Comparison of ENCODE assay signal across 21 cellular contexts in the genomic region with DNA sequence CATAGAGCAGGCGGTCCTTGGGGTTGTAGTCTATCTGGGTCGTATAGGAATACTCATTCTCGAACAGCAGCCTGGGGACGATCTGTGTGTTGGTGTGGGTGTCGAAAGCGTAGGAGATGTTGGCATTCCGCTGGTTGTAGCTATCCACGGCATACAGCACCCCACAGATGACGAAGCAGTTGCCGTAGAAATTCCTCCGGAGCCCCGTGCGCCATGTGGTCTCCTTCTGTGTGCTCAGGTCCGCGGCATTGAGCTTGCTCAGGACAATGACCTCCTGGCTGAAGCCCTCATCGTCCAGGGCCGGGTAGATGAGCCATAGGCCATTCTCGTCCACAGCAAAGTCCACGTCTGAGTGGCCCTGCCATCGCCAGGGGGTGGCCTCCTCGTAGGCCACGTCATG. TPM values are rescaled to one million over a fixed set of nuclear protein-coding genes. Genes with fewer than 3 reads are reported as not detected.
DNase-seq lines count a peak whose midpoint lies in the region; ATAC-seq, FAIRE-seq and TF ChIP-seq lines count a peak whose summit lies in the region.
"Had no signal": no experiment of that assay in that cellular context is flagged by ENCODE, and none has a peak within 500 bp of the region (broad histone marks: within the 10 kb centered on the region; RNA-seq: fewer than 3 reads in every experiment).

No MANE protein-coding gene starts in this region.

- H3K4ac ChIP-seq in H9 (ENCODE audit: low read depth, low read length), result no peak overlapping the region

- H2BK12ac ChIP-seq in H9 (ENCODE audit: insufficient read length, low read depth, low read length), result no peak overlapping the region

- H4K20me1 ChIP-seq in H9 (ENCODE audit: control insufficient read depth, insufficient read depth, insufficient read length), result no peaks in the 10 kb centered on the region
- no peaks in the 10 kb centered on the region for H4K20me1 ChIP-seq in K562 (replicated peaks; ENCODE audit: control insufficient read depth, insufficient read depth, low read length)

- no peak overlapping the region for H2BK20ac ChIP-seq in H9 (ENCODE audit: low read depth, low read length, poor library complexity, severe bottlenecking)

- H3K9me3 Mint-ChIP-seq in H9, result peaks cover 7 to 8% of the 10 kb centered on the region in 2 experiments

- intact Hi-C loops in K562 (cut with micrococcal nuclease), result no loop called here

- no peak overlapping the region for H3K56ac ChIP-seq in H9 (ENCODE audit: insufficient read length, low read depth, low read length)

- no peak overlapping the region for H2BK120ac ChIP-seq in H9 (ENCODE audit: low read depth, low read length, poor library complexity, severe bottlenecking)

- DNase-seq in H9, result no peak
- no peak for DNase-seq in K562 (ENCODE audit: extremely low read depth in 1 of 4, low spot score in 3 of 4)
- peak; percentile 16 for DNase-seq in middle frontal gyrus (ENCODE audit: extremely low spot score, low spot score)
- no peak for DNase-seq in AG20443 (ENCODE audit: low spot score)
- DNase-seq in dermis blood vessel endothelial cell, result no peak
- no peak for DNase-seq in activated CD8-positive, alpha-beta memory T cell treated with anti-CD3 and anti-CD28 coated beads, Interleukin-2, amount 50 U/mL, for 48 hours
- DNase-seq: BE2C; CD4-positive, alpha-beta T cell; CD8-positive, alpha-beta memory T cell; DMS 273 treated with DMSO at 0.1 percent for 48 hours; DMS79; EL; GDM1; GM23248; HFFc6 had no signal

- POLR2A ChIA-PET in K562 (lab: Yijun Ruan, JAX), result interaction anchor here (0.7 to 1.6 kb wide), 3 partner anchors 20 to 217 kb away, joined by 4 to 5 read pairs (median 4); no protein-coding TSS in a partner anchor

- no peak overlapping the region for H4K5ac ChIP-seq in H9 (ENCODE audit: insufficient read length, low read depth, low read length)

- peaks cover 5% of the 10 kb centered on the region for H3K27me3 Mint-ChIP-seq in H9 (ENCODE audit: low read depth)
- H3K27me3 Mint-ChIP-seq: CD4-positive, alpha-beta T cell had no signal

- in situ Hi-C loops in K562 (cut with MboI), result no loop called here

- H3K9ac ChIP-seq in H9 (ENCODE audit: extremely low read depth, insufficient read length, low read length) (no peak overlapping the region), K562 (ENCODE audit: insufficient read depth in 1 of 2, low read depth in 2 of 2, low read length in 2 of 2) (peak overlapping the region in 1 of 2 experiments; percentile 5; a peak in 1 of 4 replicates)
- H3K9ac ChIP-seq: BLaER1 treated with 17β-estradiol and CSF1 and Interleukin-3, amounts not matched to agents 10 nM and 100 nM; GM23248 had no signal

- FAIRE-seq in K562 (lab: Jason Lieb, UNC), result no peak
- FAIRE-seq: D721Med, GM12878, GM19239 had no signal

- no peaks in the 10 kb centered on the region for H3K36me3 ChIP-seq in K562 (ENCODE audit: control insufficient read depth, insufficient read depth, low read length)
- H3K36me3 ChIP-seq: BE2C, HAP-1 had no signal

- H3K4me1 ChIP-seq in H9 (ENCODE audit: insufficient read depth, low read length) (no peaks in the 10 kb centered on the region), K562 (replicated peaks in 1 of 2; ENCODE audit: control insufficient read depth in 2 of 2, insufficient read depth in 2 of 2, low read length in 2 of 2) (peaks cover 0 to 8% of the 10 kb centered on the region in 2 experiments; a peak in 2 of 5 replicates)
- H3K4me1 ChIP-seq: BE2C, HAP-1 had no signal

- no peak overlapping the region for H2AK5ac ChIP-seq in H9 (ENCODE audit: insufficient read length, low read length)

- H3K18ac ChIP-seq in H9 (ENCODE audit: insufficient read length, low read depth, low read length), result no peak overlapping the region

- H2BK5ac ChIP-seq in H9 (ENCODE audit: insufficient read length, low read length), result no peak overlapping the region

- H4K8ac ChIP-seq in H9 (replicated peaks; ENCODE audit: insufficient read length, low read depth, low read length), result peak overlapping the region; percentile 35

- TF ChIP-seq EP300 in K562 (IDR thresholded peaks at IDR 0.05; ENCODE audit: low read length), result no peak

- no peak overlapping the region for H3T11ph ChIP-seq in H9 (ENCODE audit: low read length)

- WGBS in H9 (ENCODE audit: extremely low coverage, insufficient read length, low lambda C conversion rate), result no CpG with 5 or more reads among the region's 22 CpGs
- WGBS in K562 (ENCODE audit: insufficient coverage, low coverage, missing lambda C conversion rate), result 19% methylated on average over 22 of the region's 22 CpGs

- no peak for TF ChIP-seq CTCF in H9 (conservative IDR thresholded peaks at IDR 0.05)
- no peak for TF ChIP-seq CTCF in K562 (IDR thresholded peaks at IDR 0.05 in 2 of 3, conservative IDR thresholded peaks at IDR 0.05 in 1 of 3; ENCODE audit: insufficient read depth in 2 of 3, low read depth in 1 of 3, low read length in 3 of 3)

- H3K79me1 ChIP-seq in H9 (ENCODE audit: insufficient read depth, low read depth, low read length, poor library complexity, severe bottlenecking), result no peaks in the 10 kb centered on the region

- peak; percentile 29; the same call in 2 of the 3 replicates for ATAC-seq in K562
- ATAC-seq: GM12878 had no signal

- H3K4me2 ChIP-seq in H9 (ENCODE audit: insufficient read depth, insufficient read length, low read length), result no peak overlapping the region
- H3K4me2 ChIP-seq in K562 (ENCODE audit: insufficient read depth, low read length), result peak overlapping the region; percentile 26; the same call in 1 of the 2 replicates
- H3K4me2 ChIP-seq: BLaER1 treated with 17β-estradiol and CSF1 and Interleukin-3, amounts not matched to agents 10 nM and 100 nM had no signal

- H2AFZ ChIP-seq in H9 (ENCODE audit: low read length) (no peak overlapping the region), K562 (ENCODE audit: low read depth, low read length) (peak overlapping the region; percentile 46)
- H2AFZ ChIP-seq: GM23248 had no signal

- H3K4me1 Mint-ChIP-seq in H9, result no peaks in the 10 kb centered on the region
- H3K4me1 Mint-ChIP-seq: CD8-positive, alpha-beta memory T cell had no signal

- CTCF ChIA-PET in K562 (lab: Yijun Ruan, JAX; ENCODE audit: low intra/inter-chr PET ratio), result no interaction called here

- H3K27ac Mint-ChIP-seq in H9, result peak overlapping the region in 1 of 3 experiments; percentile 72; a peak in 1 of 7 replicates
- H3K27ac Mint-ChIP-seq: CD14-positive monocyte; CD4-positive, alpha-beta T cell; CD8-positive, alpha-beta memory T cell; HFFc6 had no signal

- H3K4me3 ChIP-seq in K562, result no peak overlapping the region
- H3K4me3 ChIP-seq: BLaER1 treated with 17β-estradiol and CSF1 and Interleukin-3, amounts not matched to agents 10 nM and 100 nM; GM12878; GM23248; HAP-1 had no signal

- peak overlapping the region; percentile 37; the same call in 1 of the 2 replicates for H3K14ac ChIP-seq in H9 (ENCODE audit: insufficient read depth, low read length)

- peaks cover 10% of the 10 kb centered on the region for H3K9me3 ChIP-seq in H9 (ENCODE audit: control insufficient read depth, low read depth, low read length)
- H3K9me3 ChIP-seq in K562 (replicated peaks; ENCODE audit: control insufficient read depth, insufficient read depth, low read depth, low read length), result no peaks in the 10 kb centered on the region
- H3K9me3 ChIP-seq: BE2C, HAP-1 had no signal

- peaks cover 2 to 9% (median 7%) of the 10 kb centered on the region in 3 experiments; a peak in 5 of 7 replicates for H3K36me3 Mint-ChIP-seq in H9 (ENCODE audit: insufficient read depth in 1 of 3, low read depth in 3 of 3)
- H3K36me3 Mint-ChIP-seq: CD8-positive, alpha-beta memory T cell had no signal

- H3K27ac ChIP-seq in H9 (ENCODE audit: insufficient read length, low read depth, low read length), result no peak overlapping the region
- no peak overlapping the region for H3K27ac ChIP-seq in K562 (ENCODE audit: extremely low read depth, low read depth, low read length)
- H3K27ac ChIP-seq: BLaER1 treated with 17β-estradiol and CSF1 and Interleukin-3, amounts not matched to agents 10 nM and 100 nM; GM23248 had no signal

- no TSS peak for BruUV-seq in K562 (replicated peaks; lab: Mats Ljungman, UMichigan)

- no peak overlapping the region for H2BK15ac ChIP-seq in H9 (ENCODE audit: low read depth, low read length)

- H3K23me2 ChIP-seq in H9 (ENCODE audit: insufficient read length, low read depth, low read length, poor library complexity, severe bottlenecking), result no peaks in the 10 kb centered on the region

- no peaks in the 10 kb centered on the region for H3K9me1 ChIP-seq in K562 (ENCODE audit: control insufficient read depth, insufficient read depth, low read length)

- H3K23ac ChIP-seq in H9 (ENCODE audit: insufficient read length, low read depth, low read length), result no peak overlapping the region

- no peaks in the 10 kb centered on the region for H3K79me2 ChIP-seq in H9 (ENCODE audit: insufficient read depth, low read length)
- no peaks in the 10 kb centered on the region for H3K79me2 ChIP-seq in K562 (ENCODE audit: control insufficient read depth, insufficient read depth, low read length)

- no peak for TF ChIP-seq RAD21 in K562 (CRISPR knock-in tag; conservative IDR thresholded peaks at IDR 0.05 in 1 of 2, IDR thresholded peaks at IDR 0.05 in 1 of 2)

- no peak overlapping the region for H3K4me3 Mint-ChIP-seq in H9
- H3K4me3 Mint-ChIP-seq: CD14-positive monocyte; CD4-positive, alpha-beta T cell; CD8-positive, alpha-beta memory T cell; HFFc6 had no signal

- H4K91ac ChIP-seq in H9 (ENCODE audit: insufficient read length, low read depth, low read length), result no peak overlapping the region

- TF ChIP-seq POLR2A in K562 (conservative IDR thresholded peaks at IDR 0.05), result no peak

- H3K27me3 ChIP-seq in H9 (ENCODE audit: insufficient read depth, low read length), result no peaks in the 10 kb centered on the region
- peaks cover 9 to 66% of the 10 kb centered on the region in 2 experiments for H3K27me3 ChIP-seq in K562 (ENCODE audit: control insufficient read depth in 2 of 2, insufficient read depth in 2 of 2, low read length in 2 of 2)
- H3K27me3 ChIP-seq: BE2C had no signal

RNA-seq across cellular contexts. Expression of a gene that starts 39.9 kb away (rescaled TPM):
- total RNA-seq in H9 (2021) (1.3 and 1.4 TPM in 2 replicates), K562 (2014; rRNA removed) (not detected in 2 replicates), K562 (2014; rRNA removed; fragmentation: Illumina TruSeq; extraction: Trizol) (not detected in 2 replicates), K562 (2015; rRNA removed; fragmentation: Illumina TruSeq; extraction: Trizol) (not detected in 2 replicates), K562 (2021) (not detected in 2 replicates), dermis blood vessel endothelial cell (0.14 and 0.17 TPM in 2 replicates)
- not detected in 2 replicates for total RNA-seq in K562 (2011; cell fraction: chromatin; rRNA removed; ENCODE audit: low replicate concordance)
- not detected in 2 replicates for total RNA-seq in K562 (2011; cell fraction: nucleolus; rRNA removed)
- not detected in 2 replicates for total RNA-seq in K562 (2011; cell fraction: nucleoplasm; rRNA removed)
- polyA plus RNA-seq in K562 (2011; rRNA removed) (not detected in 2 replicates), K562 (2014; fragmentation: Illumina TruSeq; extraction: Trizol) (not detected in 2 replicates), K562 (2014; fragmentation: Nextera tagmentation; extraction: Ambion mirVana) (not detected), K562 (2014; rRNA removed) (not detected in 2 replicates)
- polyA plus RNA-seq in K562 (2011; cell fraction: cytosol; rRNA removed), result not detected in 2 replicates
- polyA plus RNA-seq in K562 (2011; cell fraction: nucleus; rRNA removed), result not detected in 2 replicates
- polyA plus RNA-seq in K562 (2012), result not detected in 2 replicates
- not detected in 2 replicates for polyA minus RNA-seq in K562 (2011; rRNA and poly(A)+ RNA removed)
- not detected in 2 replicates for polyA minus RNA-seq in K562 (2011; cell fraction: cytosol; rRNA and poly(A)+ RNA removed)
- polyA minus RNA-seq in K562 (2011; cell fraction: nucleus; rRNA and poly(A)+ RNA removed), result not detected in 2 replicates
- total RNA-seq: GM12878 had no signal
- polyA plus RNA-seq: CD8-positive, alpha-beta memory T cell; GM12878 had no signal
